In genomic region chr13:48596128-48596429, GRCh38 we compare ENCODE assay signal across 1 cellular context.
TF ChIP-seq lines count a peak whose summit lies in the region.

No MANE protein-coding gene starts in this region.

TF ChIP-seq in H1, 55 proteins besides CTCF, POLR2A, EP300 and RAD21:
- no peak for TF ChIP-seq EZH2 (IDR thresholded peaks at IDR 0.05; ENCODE audit: low read depth, low read length, severe bottlenecking)
- no peak for TF ChIP-seq BACH1 (IDR thresholded peaks at IDR 0.05; ENCODE audit: low read length)
- no peak for TF ChIP-seq TAF1 (IDR thresholded peaks at IDR 0.05; ENCODE audit: low read depth, low read length)
- TF ChIP-seq TBP (IDR thresholded peaks at IDR 0.05; ENCODE audit: low read depth, low read length), result no peak
- TF ChIP-seq NRF1 (IDR thresholded peaks at IDR 0.05; ENCODE audit: low read depth, low read length), result no peak
- TF ChIP-seq CREB1 (IDR thresholded peaks at IDR 0.05), result no peak
- TF ChIP-seq GABPA (IDR thresholded peaks at IDR 0.05; ENCODE audit: borderline replicate concordance, insufficient read depth, low read length), result no peak
- TF ChIP-seq GTF2F1 (IDR thresholded peaks at IDR 0.05; ENCODE audit: borderline replicate concordance, low read depth, low read length), result no peak
- no peak for TF ChIP-seq SIRT6 (IDR thresholded peaks at IDR 0.05; ENCODE audit: low read length)
- TF ChIP-seq ATF3 (IDR thresholded peaks at IDR 0.05; ENCODE audit: insufficient read depth, low read depth, low read length), result no peak
- TF ChIP-seq KDM5A (IDR thresholded peaks at IDR 0.05; ENCODE audit: low read length), result no peak
- TF ChIP-seq YY1 (IDR thresholded peaks at IDR 0.05; ENCODE audit: low read depth, low read length), result no peak
- no peak for TF ChIP-seq HDAC2 (IDR thresholded peaks at IDR 0.05; ENCODE audit: borderline replicate concordance in 1 of 2, low read depth in 2 of 2, low read length in 2 of 2)
